Comparison of ENCODE assay signal across 8 cellular contexts in genomic region chr2:174486614-174487535, GRCh38. TPM values are rescaled to one million over a fixed set of nuclear protein-coding genes. Genes with fewer than 3 reads are reported as not detected.
A peak's percentile ranks its signal among the peaks of the same experiment; 100 is the strongest.
DNase-seq lines count a peak whose midpoint lies in the region; TF ChIP-seq lines count a peak whose summit lies in the region.

TSS of gene GPR155 (minus strand) at chr2:174487029. CDS start at chr2:174481956, 5,073 bp downstream.

- peak; percentile 95 for DNase-seq in GM06990 (ENCODE audit: extremely low read depth, insufficient read length)
- peak; percentile 97 for DNase-seq in HFFc6
- DNase-seq in NAMALWA (ENCODE audit: low spot score) = peak; percentile 97
- DNase-seq in SK-N-MC (ENCODE audit: low read depth, low spot score) = peak; percentile 75
- DNase-seq in activated naive CD4-positive, alpha-beta T cell treated with anti-CD3 and anti-CD28 coated beads, Interleukin-2, amount 50 U/mL, for 16 hours = peak; percentile 98
- DNase-seq in glomerular endothelial cell (ENCODE audit: extremely low read depth, low read depth, low spot score) = peak; percentile 61
- peak; percentile 99 for DNase-seq in occipital lobe (lab: John Stamatoyannopoulos, UW)

- peak within 1 kb of the TSS; percentile 76 for H3K9ac ChIP-seq in SK-N-MC (ENCODE audit: insufficient read length)

- peak within 1 kb of the TSS; percentile 82 for H3K27ac ChIP-seq in SK-N-MC
- H3K27ac ChIP-seq in temporal lobe (ENCODE audit: low read depth, low read length) = peak within 1 kb of the TSS; percentile 44

- peaks cover 18% of the 10 kb centered on the region for H3K4me1 Mint-ChIP-seq in HFFc6 (ENCODE audit: low read depth)

- TF ChIP-seq CTCF in GM06990 (IDR thresholded peaks at IDR 0.05; ENCODE audit: insufficient read depth, low read length, poor library complexity, severe bottlenecking) = peak; percentile 34
- TF ChIP-seq CTCF in HFFc6 (IDR thresholded peaks at IDR 0.05) = peak; percentile 16; the same call in 1 of the 2 replicates

- peak within 1 kb of the TSS; percentile 90 for H3K27ac Mint-ChIP-seq in HFFc6

- H3K9me3 ChIP-seq in SK-N-MC (ENCODE audit: low read depth, low read length) = no peaks in the 10 kb centered on the region

- H3K4me3 ChIP-seq in GM06990 (replicated peaks; ENCODE audit: low read depth, low read length) (peak within 1 kb of the TSS; percentile 84), SK-N-MC (peak within 1 kb of the TSS; percentile 88)

- H3K4me3 Mint-ChIP-seq in HFFc6 = peak within 1 kb of the TSS; percentile 94

- H3K36me3 ChIP-seq in GM06990 (ENCODE audit: control insufficient read depth, insufficient read depth, low read length) = no peaks in the 10 kb centered on the region
- H3K36me3 ChIP-seq in SK-N-MC (ENCODE audit: insufficient read depth, low read length) = no peaks in the 10 kb centered on the region

- H3K27me3 ChIP-seq in GM06990 (replicated peaks; ENCODE audit: control insufficient read depth, insufficient read depth, low read length) = no peaks in the 10 kb centered on the region

- no peaks in the 10 kb centered on the region for H3K9me3 Mint-ChIP-seq in HFFc6

- no peaks in the 10 kb centered on the region for H3K36me3 Mint-ChIP-seq in HFFc6 (ENCODE audit: low read depth)

- no peaks in the 10 kb centered on the region for H3K27me3 Mint-ChIP-seq in HFFc6 (ENCODE audit: insufficient read depth)

RNA-seq across cellular contexts. Expression of gene GPR155, which starts in this region (rescaled TPM):
- total RNA-seq in HFFc6 (2021; fragmentation: NEBNext Ultra II Directional; extraction: Animal tissue kit (Norgen Biotek cat#: 25700)) = 1 to 10 TPM; 3.2 to 8.3 (median 4.4) TPM
- total RNA-seq in glomerular endothelial cell (2.5 and 3.8 TPM in 2 replicates), occipital lobe (15.6 TPM), temporal lobe (15.2 TPM)

Comparison
In these comparisons a context has a peak if more than half of its experiments do, and no peak if none do; other contexts are left out.
1. Peak in every context shown above with its lines: DNase-seq, H3K4me3 ChIP-seq and H3K27ac ChIP-seq.